Comparison of ENCODE assay signal across 8 cellular contexts in the genomic region with DNA sequence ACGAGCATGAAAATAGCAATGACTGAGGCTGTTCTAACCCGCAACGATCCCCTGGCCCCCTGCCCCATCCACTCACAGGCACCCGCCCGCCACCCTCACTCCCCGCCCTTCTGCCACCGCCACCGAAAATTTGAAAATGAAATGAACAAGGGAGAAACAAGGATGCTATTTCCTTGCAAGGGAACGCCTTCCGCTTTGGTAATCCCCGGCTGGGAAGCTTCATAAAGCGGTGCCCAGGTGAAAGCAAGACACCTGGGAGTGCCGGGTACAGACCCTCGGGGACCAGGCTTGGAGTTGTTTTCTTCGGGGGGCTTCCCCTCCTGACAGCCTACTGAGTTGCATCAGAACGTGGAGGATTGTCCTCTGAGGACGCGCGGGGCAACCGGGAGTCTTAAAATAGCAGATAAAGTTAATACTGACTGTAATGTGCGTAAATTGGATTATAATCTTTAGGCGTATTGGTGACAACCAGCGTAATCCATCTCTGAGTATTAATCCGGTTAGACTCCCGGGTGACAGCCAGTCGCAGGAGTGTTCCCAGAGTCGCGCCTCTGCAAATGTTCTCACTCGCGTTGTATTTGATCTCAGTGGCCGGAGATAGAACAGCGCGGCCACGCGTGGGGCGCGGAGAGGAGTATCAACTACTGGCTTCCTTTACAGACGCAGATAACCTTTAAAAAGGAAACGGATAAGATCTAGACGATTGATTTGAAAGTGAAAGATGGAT. TPM values are rescaled to one million over a fixed set of nuclear protein-coding genes. Genes with fewer than 3 reads are reported as not detected.
A peak's percentile ranks its signal among the peaks of the same experiment; 100 is the strongest.
DNase-seq lines count a peak whose midpoint lies in the region; ATAC-seq, FAIRE-seq and TF ChIP-seq lines count a peak whose summit lies in the region.

No MANE protein-coding gene starts in this region.

- FAIRE-seq in D721Med (lab: Jason Lieb, UNC) = peak; percentile 77

- no peaks in the 10 kb centered on the region for H3K27me3 Mint-ChIP-seq in activated naive CD8-positive, alpha-beta T cell treated with anti-CD3 and anti-CD28 coated beads for 36 hours

- peaks cover 18% of the 10 kb centered on the region for H3K36me3 Mint-ChIP-seq in activated naive CD8-positive, alpha-beta T cell treated with anti-CD3 and anti-CD28 coated beads for 36 hours

- TF ChIP-seq CTCF in D721Med (IDR thresholded peaks at IDR 0.05; ENCODE audit: insufficient read depth, missing control alignments) (no peak), RWPE1 (conservative IDR thresholded peaks at IDR 0.05; ENCODE audit: low read depth) (no peak)

- no peaks in the 10 kb centered on the region for H3K36me3 ChIP-seq in skeletal muscle tissue (ENCODE audit: control insufficient read depth in 3 of 3, insufficient read depth in 3 of 3, low read length in 3 of 3)

- peak overlapping the region; percentile 99 for H3K27ac Mint-ChIP-seq in activated naive CD8-positive, alpha-beta T cell treated with anti-CD3 and anti-CD28 coated beads for 36 hours

- CTCF ChIA-PET in RWPE1 (lab: Yijun Ruan, JAX) = interaction anchor here (0.6 to 1.5 kb wide), 4 partner anchors 60 to 606 kb away, joined by 3 to 5 read pairs (median 4); no protein-coding TSS in a partner anchor

- DNase-seq in D721Med (ENCODE audit: insufficient read length, low spot score) (peak; percentile 26), RWPE1 (ENCODE audit: low spot score) (peak; percentile 34), SW480 (ENCODE audit: low spot score) (no peak), hippocampal formation (lab: John Stamatoyannopoulos, UW) (no peak)
- DNase-seq in activated naive CD8-positive, alpha-beta T cell treated with anti-CD3 and anti-CD28 coated beads for 36 hours = peak; percentile 61

- no peaks in the 10 kb centered on the region for H3K9me3 ChIP-seq in skeletal muscle tissue (ENCODE audit: control insufficient read depth in 3 of 3, low read length in 3 of 3)

- H3K4me3 Mint-ChIP-seq in activated naive CD8-positive, alpha-beta T cell treated with anti-CD3 and anti-CD28 coated beads for 36 hours = peak overlapping the region; percentile 94

- H3K27me3 ChIP-seq in skeletal muscle tissue (ENCODE audit: control insufficient read depth in 3 of 3, insufficient read depth in 3 of 3, low read length in 3 of 3) = no peaks in the 10 kb centered on the region

- H3K4me1 Mint-ChIP-seq in activated naive CD8-positive, alpha-beta T cell treated with anti-CD3 and anti-CD28 coated beads for 36 hours = peaks cover 36% of the 10 kb centered on the region

- H3K9me3 Mint-ChIP-seq in activated naive CD8-positive, alpha-beta T cell treated with anti-CD3 and anti-CD28 coated beads for 36 hours = no peaks in the 10 kb centered on the region

- H3K4me1 ChIP-seq in skeletal muscle tissue (ENCODE audit: control insufficient read depth in 3 of 3, insufficient read depth in 3 of 3, low read length in 3 of 3) = peaks cover 8 to 20% (median 15%) of the 10 kb centered on the region in 3 donors

- H3K9ac ChIP-seq in skeletal muscle tissue (ENCODE audit: low read depth in 1 of 3, low read length in 3 of 3) = peak overlapping the region; percentile 74 to 80 (median 79)

- H3K27ac ChIP-seq in RWPE1 (peak overlapping the region; percentile 87; the same call in 1 of the 2 replicates), skeletal muscle tissue (ENCODE audit: low read depth, low read length) (no peak overlapping the region)

- peak; percentile 1 for ATAC-seq in HG02571 (IDR thresholded peaks at IDR 0.05; ENCODE audit: unreplicated experiment)

- POLR2A ChIA-PET in RWPE1 (lab: Yijun Ruan, JAX; ENCODE audit: low non-redundant PET) = interaction anchor here (0.7 kb wide), 1 partner anchor 61 kb away, joined by 3 read pairs; a partner anchor contains a TSS

- H3K4me3 ChIP-seq in iPS-11a (ENCODE audit: low read depth, low read length) = peak overlapping the region; percentile 62
- H3K4me3 ChIP-seq in skeletal muscle tissue (ENCODE audit: low read length in 3 of 3) = peak overlapping the region; percentile 94 to 96 (median 94)

RNA-seq across cellular contexts. Expression of a gene that starts 0.9 kb away (rescaled TPM):
- total RNA-seq in activated naive CD8-positive, alpha-beta T cell treated with anti-CD3 and anti-CD28 coated beads for 36 hours = 10 to 100 TPM; 68.0 to 69.9 TPM
- total RNA-seq in skeletal muscle tissue = 65.8 TPM

Comparison
In these comparisons a context has a peak if more than half of its experiments do, and no peak if none do; other contexts are left out.
1. DNase-seq: peak in D721Med (single experiment), RWPE1 (single experiment) and activated naive CD8-positive, alpha-beta T cell treated with anti-CD3 and anti-CD28 coated beads for 36 hours (single experiment); none in SW480 (single experiment) and hippocampal formation (0 of 2).